In genomic region chr1:95951291-95951690, GRCh38 we compare ENCODE assay signal across 1 cellular context.
TF ChIP-seq lines count a peak whose summit lies in the region.

No MANE protein-coding gene starts in this region.

TF ChIP-seq in H1, 55 proteins besides CTCF, POLR2A, EP300 and RAD21:
- no peak for TF ChIP-seq FOSL1 (IDR thresholded peaks at IDR 0.05; ENCODE audit: insufficient read depth, low read depth, low read length)
- no peak for TF ChIP-seq GTF2F1 (IDR thresholded peaks at IDR 0.05; ENCODE audit: borderline replicate concordance, low read depth, low read length)
- no peak for TF ChIP-seq TCF12 (IDR thresholded peaks at IDR 0.05; ENCODE audit: low read depth, low read length)
- no peak for TF ChIP-seq USF2 (IDR thresholded peaks at IDR 0.05; ENCODE audit: low read length)
- no peak for TF ChIP-seq SIRT6 (IDR thresholded peaks at IDR 0.05; ENCODE audit: low read length)
- no peak for TF ChIP-seq CEBPB (IDR thresholded peaks at IDR 0.05; ENCODE audit: low read depth, low read length)
- no peak for TF ChIP-seq TBP (IDR thresholded peaks at IDR 0.05; ENCODE audit: low read depth, low read length)
- no peak for TF ChIP-seq SIX5 (IDR thresholded peaks at IDR 0.05; ENCODE audit: low read depth, low read length)
- no peak for TF ChIP-seq CBX8 (IDR thresholded peaks at IDR 0.05; ENCODE audit: borderline replicate concordance, low read depth, low read length)
- TF ChIP-seq KDM1A (IDR thresholded peaks at IDR 0.05; ENCODE audit: borderline replicate concordance, low read length): no peak
- TF ChIP-seq KDM5A (IDR thresholded peaks at IDR 0.05; ENCODE audit: low read length): no peak
- no peak for TF ChIP-seq RNF2 (IDR thresholded peaks at IDR 0.05; ENCODE audit: borderline replicate concordance, low read depth, low read length, missing control alignments, poor library complexity, severe bottlenecking)
- no peak for TF ChIP-seq CHD2 (IDR thresholded peaks at IDR 0.05; ENCODE audit: low read length)
- TF ChIP-seq EZH2 (IDR thresholded peaks at IDR 0.05; ENCODE audit: low read depth, low read length, severe bottlenecking): no peak
- no peak for TF ChIP-seq E2F6 (IDR thresholded peaks at IDR 0.05)
- no peak for TF ChIP-seq SP2 (IDR thresholded peaks at IDR 0.05; ENCODE audit: low read length)
- TF ChIP-seq SUZ12 (IDR thresholded peaks at IDR 0.05; ENCODE audit: low read length): no peak
- TF ChIP-seq CHD7 (IDR thresholded peaks at IDR 0.05; ENCODE audit: insufficient replicate concordance, low read length): no peak
- no peak for TF ChIP-seq ZNF274 (IDR thresholded peaks at IDR 0.05; ENCODE audit: borderline replicate concordance, extremely low read depth, low read length)
- TF ChIP-seq CREB1 (IDR thresholded peaks at IDR 0.05): no peak
